In the genomic region with DNA sequence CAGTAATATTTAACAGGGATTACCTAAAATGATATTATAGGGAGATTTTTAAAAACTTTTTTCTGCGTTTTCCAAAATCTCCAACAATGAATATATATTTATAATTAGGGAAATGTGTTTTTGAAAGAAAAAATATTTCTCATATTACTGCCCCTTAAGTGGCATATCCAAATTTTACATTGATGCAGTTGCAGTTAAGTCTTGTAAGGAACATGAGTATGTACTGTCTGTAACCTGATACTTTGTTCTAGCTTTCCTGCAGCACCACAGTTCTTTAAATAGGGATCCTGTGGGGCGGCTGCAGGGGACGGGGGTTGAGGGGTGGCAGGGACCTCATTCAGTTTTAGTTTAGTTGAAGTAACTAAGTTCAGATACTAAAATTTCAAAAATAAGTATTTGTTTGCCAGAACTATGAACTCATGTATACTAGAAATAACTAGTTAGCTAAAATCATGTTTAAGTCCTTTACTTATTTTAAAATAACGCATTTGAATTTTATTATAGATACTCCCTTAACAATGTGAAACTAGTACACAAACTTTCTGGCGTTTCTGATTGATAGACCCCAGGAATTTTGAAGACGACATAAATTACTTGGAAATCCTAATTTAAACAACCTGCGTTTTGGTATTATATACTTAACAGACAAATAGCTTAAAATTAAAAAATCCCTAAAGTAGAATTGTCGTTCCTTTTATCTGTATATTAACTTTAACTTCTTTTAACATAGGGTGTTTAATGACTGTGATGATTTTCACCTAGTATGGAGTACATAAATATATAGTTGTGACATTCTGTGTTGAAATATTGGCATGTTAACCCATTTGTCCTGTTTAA, we compare ENCODE assay signal across 1 cellular context.
A peak's percentile ranks its signal among the peaks of the same experiment; 100 is the strongest.
TF ChIP-seq lines count a peak whose summit lies in the region.

No MANE protein-coding gene starts in this region.

TF ChIP-seq in GM23338, 12 proteins besides CTCF, POLR2A, EP300 and RAD21 (continued from another document):
- TF ChIP-seq ZNF462 (CRISPR knock-in tag; IDR thresholded peaks at IDR 0.05) (peak; percentile 46; the same call in 1 of the 2 replicates), CREB1 (CRISPR knock-in tag; IDR thresholded peaks at IDR 0.05; ENCODE audit: low read depth) (peak; percentile 78), EZH2 (IDR thresholded peaks at IDR 0.05; ENCODE audit: low read depth, unreplicated experiment) (no peak), JUNB (IDR thresholded peaks at IDR 0.05; ENCODE audit: unreplicated experiment) (no peak), POLR2AphosphoS5 (IDR thresholded peaks at IDR 0.05; ENCODE audit: low read depth) (peak; percentile 95), STAT1 (IDR thresholded peaks at IDR 0.05; ENCODE audit: unreplicated experiment) (no peak), EZH2phosphoT487 (IDR thresholded peaks at IDR 0.05; ENCODE audit: unreplicated experiment) (no peak), ZNF114 (CRISPR knock-in tag; IDR thresholded peaks at IDR 0.05) (0 out of 2 replicates have a peak, but pooled peaks have one; percentile 42), NANOG (IDR thresholded peaks at IDR 0.05; ENCODE audit: borderline replicate concordance) (no peak)
- TF ChIP-seq, protein P1, sequence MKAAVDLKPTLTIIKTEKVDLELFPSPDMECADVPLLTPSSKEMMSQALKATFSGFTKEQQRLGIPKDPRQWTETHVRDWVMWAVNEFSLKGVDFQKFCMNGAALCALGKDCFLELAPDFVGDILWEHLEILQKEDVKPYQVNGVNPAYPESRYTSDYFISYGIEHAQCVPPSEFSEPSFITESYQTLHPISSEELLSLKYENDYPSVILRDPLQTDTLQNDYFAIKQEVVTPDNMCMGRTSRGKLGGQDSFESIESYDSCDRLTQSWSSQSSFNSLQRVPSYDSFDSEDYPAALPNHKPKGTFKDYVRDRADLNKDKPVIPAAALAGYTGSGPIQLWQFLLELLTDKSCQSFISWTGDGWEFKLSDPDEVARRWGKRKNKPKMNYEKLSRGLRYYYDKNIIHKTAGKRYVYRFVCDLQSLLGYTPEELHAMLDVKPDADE (IDR thresholded peaks at IDR 0.05), result peak; percentile 43; the same call in 1 of the 2 replicates
